ENCODE assay signal across 23 cellular contexts in the genomic region with DNA sequence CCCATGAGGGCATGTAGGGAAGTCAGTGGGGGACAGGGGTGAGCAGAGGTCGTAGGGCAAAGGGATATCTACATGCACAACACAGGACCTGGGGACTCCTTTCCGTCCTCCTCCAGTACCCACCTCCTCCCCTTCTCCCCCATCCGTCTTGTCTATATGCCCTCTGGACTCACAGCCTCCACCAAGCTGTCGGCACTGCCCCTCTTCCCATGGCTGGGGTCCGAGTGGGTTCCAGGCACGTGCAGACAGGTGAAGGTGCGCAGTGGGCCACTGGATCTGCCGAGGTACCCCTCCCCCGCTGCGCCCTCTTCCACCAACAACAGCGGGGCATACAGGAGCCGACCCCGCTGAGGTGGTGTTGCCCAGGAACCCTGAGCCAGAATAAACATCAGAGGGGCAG. TPM values are rescaled to one million over a fixed set of nuclear protein-coding genes. Genes with fewer than 3 reads are reported as not detected.
"Had no signal": no experiment of that assay in that cellular context is flagged by ENCODE, and none has a peak within 500 bp of the region (broad histone marks: within the 10 kb centered on the region; RNA-seq: fewer than 3 reads in every experiment).

No MANE protein-coding gene starts in this region.

- H3K27me3 ChIP-seq: MG63 had no signal

- H3K4me3 ChIP-seq: MG63 had no signal

- H3K4me2 ChIP-seq: SK-N-SH had no signal

- ATAC-seq: HepG2 had no signal

- H3K9me3 ChIP-seq: MG63, SK-N-SH had no signal

- DNase-seq: IMR-90, Karpas-422, KG1, MG63, NCI-H1092, NCI-H1105 treated with DMSO at 0.1 percent for 48 hours, NCI-H1436, NCI-H187, NCI-H2029, NCI-H2081 treated with DMSO at 0.1 percent for 48 hours, NCI-H2171, NCI-H226, NCI-H446, NCI-H510A, NCI-H524 treated with DMSO at 0.1 percent for 48 hours, NCI-H69, NCI-H774, Right ventricle myocardium superior, RPMI8226, SK-N-SH had no signal

- H3K36me3 ChIP-seq: MG63 had no signal

RNA-seq across cellular contexts. Expression of a gene that starts 27.7 kb away (rescaled TPM):
- total RNA-seq: HepG2, HT1080, IMR-90, SK-MEL-5 had no signal
